ENCODE assay signal across 1 cellular context in genomic region chr7:128845475-128845874, GRCh38.
A peak's percentile ranks its signal among the peaks of the same experiment; 100 is the strongest.
TF ChIP-seq lines count a peak whose summit lies in the region.

No MANE protein-coding gene starts in this region.

TF ChIP-seq in K562, 482 proteins besides CTCF, POLR2A, EP300 and RAD21:
- TF ChIP-seq POLR2AphosphoS5 (IDR thresholded peaks at IDR 0.05; ENCODE audit: control insufficient read depth, insufficient read depth, low read depth, low read length) (peak; percentile 14; the same call in 1 of the 2 replicates), CBX5 (IDR thresholded peaks at IDR 0.05; ENCODE audit: borderline replicate concordance, low read depth) (no peak)
